1 cellular context compared by ENCODE assay signal in genomic region chr9:80866121-80866520, GRCh38.
TF ChIP-seq lines count a peak whose summit lies in the region.

No MANE protein-coding gene starts in this region.

TF ChIP-seq in GM23338, 12 proteins besides CTCF, POLR2A, EP300 and RAD21 (continued from another document):
- TF ChIP-seq REST (IDR thresholded peaks at IDR 0.05; ENCODE audit: unreplicated experiment) (no peak), ZNF331 (CRISPR knock-in tag; IDR thresholded peaks at IDR 0.05; ENCODE audit: low read depth) (no peak), EZH2phosphoT487 (IDR thresholded peaks at IDR 0.05; ENCODE audit: unreplicated experiment) (no peak), STAT1 (IDR thresholded peaks at IDR 0.05; ENCODE audit: unreplicated experiment) (no peak), ETS1 (IDR thresholded peaks at IDR 0.05) (no peak), CREB1 (CRISPR knock-in tag; IDR thresholded peaks at IDR 0.05; ENCODE audit: low read depth) (no peak), NANOG (IDR thresholded peaks at IDR 0.05; ENCODE audit: borderline replicate concordance) (no peak)
